Comparison of ENCODE assay signal across 20 cellular contexts in genomic region chr3:178318957-178319528, GRCh38.
A peak's percentile ranks its signal among the peaks of the same experiment; 100 is the strongest.
DNase-seq lines count a peak whose midpoint lies in the region; ATAC-seq and TF ChIP-seq lines count a peak whose summit lies in the region.
"Had no signal": no experiment of that assay in that cellular context is flagged by ENCODE, and none has a peak within 500 bp of the region (broad histone marks: within the 10 kb centered on the region; RNA-seq: fewer than 3 reads in every experiment).

No MANE protein-coding gene starts in this region.

- H3K9me3 Mint-ChIP-seq in brain: peaks cover 0 to 7% (median 0%) of the 10 kb centered on the region in 5 experiments
- H3K9me3 Mint-ChIP-seq: H9 had no signal

- H3K9me3 ChIP-seq in mesenchymal stem cell (ENCODE audit: control insufficient read depth, low read length): no peaks in the 10 kb centered on the region

- no peak overlapping the region for H2AFZ ChIP-seq in mesenchymal stem cell (ENCODE audit: low read depth, low read length)

- no peak overlapping the region for H3K4me3 Mint-ChIP-seq in brain
- H3K4me3 Mint-ChIP-seq: CD14-positive monocyte, H9 had no signal

- peaks cover 47% of the 10 kb centered on the region for H3K4me1 Mint-ChIP-seq in brain
- H3K4me1 Mint-ChIP-seq: CD14-positive monocyte had no signal

- TF ChIP-seq CTCF in brain (conservative IDR thresholded peaks at IDR 0.05): no peak

- H3K9ac ChIP-seq in mesenchymal stem cell (ENCODE audit: low read length): no peak overlapping the region

- H4K8ac ChIP-seq in mesenchymal stem cell (ENCODE audit: low read length): no peak overlapping the region

- H4K91ac ChIP-seq in mesenchymal stem cell (ENCODE audit: low read length): no peak overlapping the region

- H3K23ac ChIP-seq in mesenchymal stem cell (ENCODE audit: low read length in 2 of 2): no peak overlapping the region

- no peak overlapping the region for H2BK12ac ChIP-seq in mesenchymal stem cell (ENCODE audit: low read length in 2 of 2)

- no peak overlapping the region for H3K4me2 ChIP-seq in mesenchymal stem cell (ENCODE audit: low read length, poor library complexity, severe bottlenecking)

- peaks cover 5% of the 10 kb centered on the region for H3K4me1 ChIP-seq in mesenchymal stem cell (ENCODE audit: control insufficient read depth, insufficient read depth, low read depth, low read length)

- H3K36me3 ChIP-seq in mesenchymal stem cell (ENCODE audit: control insufficient read depth in 1 of 2, insufficient read depth in 2 of 2, low read depth in 1 of 2, low read length in 2 of 2): no peaks in the 10 kb centered on the region

- no peaks in the 10 kb centered on the region for H3K27me3 ChIP-seq in mesenchymal stem cell (ENCODE audit: control insufficient read depth in 1 of 2, insufficient read depth in 1 of 2, low read length in 2 of 2)

- H3K27ac ChIP-seq in mesenchymal stem cell (ENCODE audit: low read length, poor library complexity, severe bottlenecking): no peak overlapping the region
- H3K27ac ChIP-seq: HL-60, RWPE1 had no signal

- H3K18ac ChIP-seq in mesenchymal stem cell (ENCODE audit: low read depth in 1 of 2, low read length in 2 of 2): no peak overlapping the region

- no peak for ATAC-seq in HG02610 (IDR thresholded peaks at IDR 0.05; ENCODE audit: unreplicated experiment)
- ATAC-seq in HG03139 (IDR thresholded peaks at IDR 0.05; ENCODE audit: unreplicated experiment): no peak

- peak overlapping the region; percentile 20 for H2AK5ac ChIP-seq in mesenchymal stem cell (ENCODE audit: low read length, severe bottlenecking)

- H3K27ac Mint-ChIP-seq in brain: peak overlapping the region in 4 of 5 experiments; percentile 5 to 82 (median 34)
- H3K27ac Mint-ChIP-seq: CD14-positive monocyte, H9 had no signal

- peak; percentile 8 for DNase-seq in A172 (ENCODE audit: low spot score)
- DNase-seq in NCI-H226: peak; percentile 8
- DNase-seq in mesenchymal stem cell: no peak
- DNase-seq in globus pallidus (ENCODE audit: low spot score): no peak
- DNase-seq in dermis blood vessel endothelial cell: no peak
- DNase-seq: ACHN, AML-193, COR-L47, DMS153, H9, NCI-H1930, NCI-H446, NCI-H69, OCI-M1 had no signal

- no peak overlapping the region for H2BK120ac ChIP-seq in mesenchymal stem cell (ENCODE audit: low read depth, low read length)

- H3K36me3 Mint-ChIP-seq in brain: no peaks in the 10 kb centered on the region
- H3K36me3 Mint-ChIP-seq: CD14-positive monocyte had no signal

- no peaks in the 10 kb centered on the region for H3K79me1 ChIP-seq in mesenchymal stem cell (replicated peaks; ENCODE audit: low read length, poor library complexity, severe bottlenecking)

- H3K4ac ChIP-seq in mesenchymal stem cell (ENCODE audit: low read depth in 1 of 2, low read length in 2 of 2): no peak overlapping the region

- no peak overlapping the region for H2BK5ac ChIP-seq in mesenchymal stem cell (ENCODE audit: low read depth, low read length, poor library complexity, severe bottlenecking)

- 55% methylated on average over 2 of the region's 2 CpGs for WGBS in mesenchymal stem cell

- no peak overlapping the region for H2BK15ac ChIP-seq in mesenchymal stem cell (ENCODE audit: low read depth, poor library complexity, severe bottlenecking)

- no peaks in the 10 kb centered on the region for H3K27me3 Mint-ChIP-seq in brain

- no peak overlapping the region for H3K4me3 ChIP-seq in mesenchymal stem cell (ENCODE audit: insufficient read depth in 1 of 2, low read depth in 1 of 2, low read length in 2 of 2)

- no peak overlapping the region for H3K14ac ChIP-seq in mesenchymal stem cell (ENCODE audit: low read length in 2 of 2)

Comparison
In these comparisons a context has a peak if more than half of its experiments do, and no peak if none do; other contexts are left out.
1. DNase-seq: peak in A172 (single experiment) and NCI-H226 (single experiment); none in mesenchymal stem cell (single experiment), globus pallidus (single experiment) and dermis blood vessel endothelial cell (single experiment).